In genomic region chr10:124669824-124670654, GRCh38 we compare ENCODE assay signal across 15 cellular contexts.
A peak's percentile ranks its signal among the peaks of the same experiment; 100 is the strongest.
DNase-seq lines count a peak whose midpoint lies in the region; ATAC-seq and TF ChIP-seq lines count a peak whose summit lies in the region.
"Had no signal": no experiment of that assay in that cellular context is flagged by ENCODE, and none has a peak within 500 bp of the region (broad histone marks: within the 10 kb centered on the region; RNA-seq: fewer than 3 reads in every experiment).

No MANE protein-coding gene starts in this region.

- H3K27ac ChIP-seq in BLaER1 treated with 17β-estradiol and CSF1 and Interleukin-3, amounts not matched to agents 10 nM and 100 nM = peak overlapping the region in 8 of 11 experiments; percentile 39 to 84 (median 56); a peak in 11 of 22 replicates
- peak overlapping the region; percentile 32 for H3K27ac ChIP-seq in endodermal cell (ENCODE audit: low read depth, low read length)
- H3K27ac ChIP-seq: foreskin keratinocyte, ovary had no signal

- no peaks in the 10 kb centered on the region for H3K27me3 Mint-ChIP-seq in IgD-negative memory B cell
- H3K27me3 Mint-ChIP-seq in endodermal cell (ENCODE audit: insufficient read depth) = no peaks in the 10 kb centered on the region
- no peaks in the 10 kb centered on the region for H3K27me3 Mint-ChIP-seq in neural crest cell (ENCODE audit: low read depth)

- TF ChIP-seq CTCF in endodermal cell (conservative IDR thresholded peaks at IDR 0.05) (no peak), neural crest cell (conservative IDR thresholded peaks at IDR 0.05) (no peak)

- in situ Hi-C loops in ACHN (cut with HindIII; ENCODE audit: low pct_ligation_motif_present, low pct_unique_long_range_greater_than_20kb, low sequenced_read_pairs) = no loop called here

- no peaks in the 10 kb centered on the region for H3K27me3 ChIP-seq in BLaER1 treated with 17β-estradiol and CSF1 and Interleukin-3, amounts not matched to agents 10 nM and 100 nM
- H3K27me3 ChIP-seq in endodermal cell (ENCODE audit: control insufficient read depth, insufficient read depth, low read length, poor library complexity, severe bottlenecking) = no peaks in the 10 kb centered on the region
- H3K27me3 ChIP-seq: foreskin keratinocyte, ovary had no signal

- H3K9me3 ChIP-seq in BLaER1 treated with 17β-estradiol and CSF1 and Interleukin-3, amounts not matched to agents 10 nM and 100 nM (replicated peaks in 1 of 11) = no peaks in the 10 kb centered on the region
- no peaks in the 10 kb centered on the region for H3K9me3 ChIP-seq in endodermal cell (ENCODE audit: control insufficient read depth, low read length)
- H3K9me3 ChIP-seq: ovary had no signal

- H3K4me1 Mint-ChIP-seq in IgD-negative memory B cell (peaks cover 12 to 36% (median 34%) of the 10 kb centered on the region in 3 donors), endodermal cell (peaks cover 30% of the 10 kb centered on the region), neural crest cell (peaks cover 49% of the 10 kb centered on the region)

- 92 to 98% methylated on average over 15 to 23 of the region's 23 CpGs for WGBS in endodermal cell (ENCODE audit: insufficient coverage in 1 of 2, insufficient read length in 1 of 2), 2 experiments

- H3K4me2 ChIP-seq in BLaER1 treated with 17β-estradiol and CSF1 and Interleukin-3, amounts not matched to agents 10 nM and 100 nM = peak overlapping the region; percentile 53 to 87 (median 74)

- H3K36me3 ChIP-seq in BLaER1 treated with 17β-estradiol and CSF1 and Interleukin-3, amounts not matched to agents 10 nM and 100 nM = peaks cover 20 to 83% (median 53%) of the 10 kb centered on the region in 11 experiments; a peak in 19 of 22 replicates
- H3K36me3 ChIP-seq in endodermal cell (ENCODE audit: control insufficient read depth, insufficient read depth, low read length) = peaks cover 4% of the 10 kb centered on the region
- H3K36me3 ChIP-seq: ovary had no signal

- peaks cover 45 to 86% (median 68%) of the 10 kb centered on the region in 10 experiments for H3K4me1 ChIP-seq in BLaER1 treated with 17β-estradiol and CSF1 and Interleukin-3, amounts not matched to agents 10 nM and 100 nM
- peaks cover 4% of the 10 kb centered on the region for H3K4me1 ChIP-seq in endodermal cell (ENCODE audit: control insufficient read depth, insufficient read depth, low read length)

- ATAC-seq in HG03280 (IDR thresholded peaks at IDR 0.05; ENCODE audit: unreplicated experiment) = no peak
- ATAC-seq in HG03354 (IDR thresholded peaks at IDR 0.05; ENCODE audit: poor library complexity, severe bottlenecking, unreplicated experiment) = no peak
- ATAC-seq: foreskin keratinocyte had no signal

- H3K4me3 ChIP-seq in BLaER1 treated with 17β-estradiol and CSF1 and Interleukin-3, amounts not matched to agents 10 nM and 100 nM = no peak overlapping the region
- no peak overlapping the region for H3K4me3 ChIP-seq in endodermal cell (ENCODE audit: low read length)
- H3K4me3 ChIP-seq: ovary had no signal

- peak overlapping the region; percentile 67 to 97 (median 71) for H3K27ac Mint-ChIP-seq in IgD-negative memory B cell
- H3K27ac Mint-ChIP-seq in endodermal cell = no peak overlapping the region
- peak overlapping the region; percentile 16 for H3K27ac Mint-ChIP-seq in neural crest cell (ENCODE audit: unreplicated experiment)
- H3K27ac Mint-ChIP-seq: activated T-helper 1 cell treated with anti-CD3 and anti-CD28 coated beads, Interleukin-12 subunit alpha, Interleukin-12 subunit beta, Interleukin-2, Interleukin-4 antibody, amounts not matched to agents 30 ng/mL and 10 ng/mL and 1 ng/mL, durations not matched to agents 14 hours and 24 hours and 36 hours had no signal

- H4K20me1 ChIP-seq in BLaER1 treated with 17β-estradiol and CSF1 and Interleukin-3, amounts not matched to agents 10 nM and 100 nM = peaks cover 42 to 99% (median 96%) of the 10 kb centered on the region in 11 experiments; a peak in 21 of 22 replicates

- DNase-seq in endodermal cell (no peak), neural crest cell (ENCODE audit: low read depth, low spot score) (no peak), ACHN (no peak), NCI-H187 (lab: John Stamatoyannopoulos, UW) (no peak)
- DNase-seq: activated CD4-positive, alpha-beta T cell treated with anti-CD3 and anti-CD28 coated beads for 4 hours; foreskin keratinocyte; NCI-H2081 treated with DMSO at 0.1 percent for 48 hours; NCI-H69; ovary had no signal

- H3K4me3 Mint-ChIP-seq in IgD-negative memory B cell (peak overlapping the region in 1 of 4 donors; percentile 44), endodermal cell (no peak overlapping the region), neural crest cell (no peak overlapping the region)
- H3K4me3 Mint-ChIP-seq: activated T-helper 1 cell treated with anti-CD3 and anti-CD28 coated beads, Interleukin-12 subunit alpha, Interleukin-12 subunit beta, Interleukin-2, Interleukin-4 antibody, amounts not matched to agents 30 ng/mL and 10 ng/mL and 1 ng/mL, durations not matched to agents 14 hours and 24 hours and 36 hours; T-helper 2 cell treated with Interferon-gamma antibody and Interleukin-4, amounts not matched to agents 5 μg/mL and 100 μg/mL, for 36 hours had no signal

- H3K36me3 Mint-ChIP-seq in IgD-negative memory B cell = peaks cover 3% of the 10 kb centered on the region
- H3K36me3 Mint-ChIP-seq in endodermal cell (ENCODE audit: low read depth) = no peaks in the 10 kb centered on the region
- H3K36me3 Mint-ChIP-seq in neural crest cell (ENCODE audit: low read depth) = no peaks in the 10 kb centered on the region

- H3K9me3 Mint-ChIP-seq in IgD-negative memory B cell (no peaks in the 10 kb centered on the region), endodermal cell (no peaks in the 10 kb centered on the region), neural crest cell (no peaks in the 10 kb centered on the region)
- H3K9me3 Mint-ChIP-seq: activated T-helper 1 cell treated with anti-CD3 and anti-CD28 coated beads, Interleukin-12 subunit alpha, Interleukin-12 subunit beta, Interleukin-2, Interleukin-4 antibody, amounts not matched to agents 30 ng/mL and 10 ng/mL and 1 ng/mL, durations not matched to agents 14 hours and 24 hours and 36 hours; T-helper 2 cell treated with Interferon-gamma antibody and Interleukin-4, amounts not matched to agents 5 μg/mL and 100 μg/mL, for 36 hours had no signal

- peak overlapping the region in 6 of 11 experiments; percentile 16 to 53 (median 40); a peak in 4 of 22 replicates for H3K9ac ChIP-seq in BLaER1 treated with 17β-estradiol and CSF1 and Interleukin-3, amounts not matched to agents 10 nM and 100 nM
- H3K9ac ChIP-seq in endodermal cell (ENCODE audit: extremely low read depth, low read length, poor library complexity, severe bottlenecking) = no peak overlapping the region
